In the genomic region with DNA sequence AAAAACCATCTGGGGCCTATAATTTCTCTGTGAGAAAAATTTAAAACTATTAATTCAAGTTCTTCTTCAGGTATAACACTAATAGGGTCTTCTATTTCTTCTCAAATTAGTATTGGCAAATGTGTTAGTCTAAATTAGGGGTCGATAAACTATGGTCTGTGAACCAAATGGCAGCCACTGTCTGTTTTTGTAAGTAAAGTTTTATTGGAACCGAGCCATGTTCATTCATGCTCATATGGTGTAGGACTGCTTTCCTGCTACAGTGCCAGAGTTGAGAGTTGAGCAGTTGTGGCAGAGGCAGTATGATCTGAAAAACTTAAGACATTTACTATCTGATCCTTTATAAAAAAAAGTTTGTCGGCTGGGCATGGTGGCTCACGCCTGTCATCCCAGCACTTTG, we compare ENCODE assay signal across 29 cellular contexts.
"Had no signal": no experiment of that assay in that cellular context is flagged by ENCODE, and none has a peak within 500 bp of the region (broad histone marks: within the 10 kb centered on the region; RNA-seq: fewer than 3 reads in every experiment).

No MANE protein-coding gene starts in this region.

- H3K9ac ChIP-seq: neural progenitor cell, parathyroid adenoma had no signal

- H3K4me1 ChIP-seq: neural progenitor cell, parathyroid adenoma, right lobe of liver, suprapubic skin, testis, tibial artery, transverse colon, upper lobe of right lung, uterus had no signal

- DNase-seq: natural killer cell; occipital lobe; ovary; posterior cingulate gyrus; psoas muscle; right cardiac atrium; right lobe of liver; sigmoid colon; small intestine; stimulated activated CD4-positive, alpha-beta T cell treated with anti-CD3 and anti-CD28 coated beads, Interleukin-15, amount 100 ng/mL, for 24 hours; stimulated activated CD4-positive, alpha-beta T cell treated with anti-CD3 and anti-CD28 coated beads, Interleukin-2, amount 100 ng/mL, for 24 hours; stimulated activated CD4-positive, alpha-beta T cell treated with anti-CD3 and anti-CD28 coated beads, Interleukin-2, amount 100 ng/mL, for 48 hours; stimulated activated CD4-positive, alpha-beta T cell treated with anti-CD3 and anti-CD28 coated beads, Interleukin-4, amount 100 ng/mL, for 24 hours; stimulated activated naive CD4-positive, alpha-beta T cell; stimulated activated naive CD8-positive, alpha-beta T cell treated with anti-CD3 and anti-CD28 coated beads, Interleukin-15, amount 100 ng/mL, for 72 hours; stimulated activated naive CD8-positive, alpha-beta T cell treated with anti-CD3 and anti-CD28 coated beads, Interleukin-15, Interleukin-2, amounts not matched to agents 100 U/mL and 50 U/mL, for 24 hours; substantia nigra; testis; tibial artery; transverse colon; upper lobe of right lung; uterus had no signal

- H2AFZ ChIP-seq: neural progenitor cell, parathyroid adenoma had no signal

- H3K9me3 ChIP-seq: ovary, psoas muscle, right lobe of liver, sigmoid colon, suprapubic skin, testis, tibial artery, transverse colon, upper lobe of right lung, uterus had no signal

- H3K4me2 ChIP-seq: neural progenitor cell had no signal

- H3K27ac Mint-ChIP-seq: natural killer cell; nephron; neural progenitor cell; progenitor cell of endocrine pancreas; stimulated activated effector memory CD8-positive, alpha-beta T cell treated with anti-CD3 and anti-CD28 coated beads, Interleukin-12 subunit alpha, Interleukin-12 subunit beta, amount 100 ng/mL, for 72 hours; stimulated activated naive CD8-positive, alpha-beta T cell treated with anti-CD3 and anti-CD28 coated beads, Interleukin-15, amount 100 ng/mL, for 72 hours; type B pancreatic cell had no signal

- H3K36me3 Mint-ChIP-seq: natural killer cell, neural progenitor cell, type B pancreatic cell had no signal

- FAIRE-seq: small intestine had no signal

- H3K4me1 Mint-ChIP-seq: nephron, neural progenitor cell had no signal

- H3K27me3 ChIP-seq: neural progenitor cell, ovary, right lobe of liver, sigmoid colon, suprapubic skin, testis, tibial artery, transverse colon, upper lobe of right lung, uterus had no signal

- H3K4me3 Mint-ChIP-seq: natural killer cell; nephron; neural progenitor cell; stimulated activated effector memory CD8-positive, alpha-beta T cell treated with anti-CD3 and anti-CD28 coated beads, Interleukin-12 subunit alpha, Interleukin-12 subunit beta, amount 100 ng/mL, for 72 hours; stimulated activated naive CD8-positive, alpha-beta T cell treated with anti-CD3 and anti-CD28 coated beads, Interleukin-15, amount 100 ng/mL, for 72 hours; type B pancreatic cell had no signal

- H3K79me2 ChIP-seq: parathyroid adenoma had no signal

- H3K27ac ChIP-seq: neural progenitor cell, ovary, parathyroid adenoma, psoas muscle, right lobe of liver, sigmoid colon, suprapubic skin, testis, tibial artery, transverse colon, upper lobe of right lung, uterus had no signal

- H3K4me3 ChIP-seq: neural progenitor cell, ovary, psoas muscle, right lobe of liver, sigmoid colon, suprapubic skin, testis, tibial artery, transverse colon, upper lobe of right lung, uterus had no signal

- H3K36me3 ChIP-seq: neural progenitor cell, ovary, right lobe of liver, sigmoid colon, suprapubic skin, tibial artery, transverse colon, upper lobe of right lung, uterus had no signal

- H3K27me3 Mint-ChIP-seq: progenitor cell of endocrine pancreas, type B pancreatic cell had no signal

- H3K9me3 Mint-ChIP-seq: natural killer cell; nephron; neural progenitor cell; stimulated activated effector memory CD8-positive, alpha-beta T cell treated with anti-CD3 and anti-CD28 coated beads, Interleukin-12 subunit alpha, Interleukin-12 subunit beta, amount 100 ng/mL, for 72 hours; stimulated activated naive CD8-positive, alpha-beta T cell treated with anti-CD3 and anti-CD28 coated beads, Interleukin-15, amount 100 ng/mL, for 72 hours; type B pancreatic cell had no signal

- ATAC-seq: natural killer cell; psoas muscle; right cardiac atrium; right lobe of liver; stimulated activated effector memory CD8-positive, alpha-beta T cell treated with anti-CD3 and anti-CD28 coated beads, Interleukin-12 subunit alpha, Interleukin-12 subunit beta, amount 100 ng/mL, for 72 hours; stimulated activated naive CD8-positive, alpha-beta T cell treated with anti-CD3 and anti-CD28 coated beads, Interleukin-15, amount 100 ng/mL, for 72 hours; stimulated activated naive CD8-positive, alpha-beta T cell treated with anti-CD3 and anti-CD28 coated beads, Interleukin-15, Interleukin-2, amounts not matched to agents 100 U/mL and 50 U/mL, for 24 hours; upper lobe of right lung had no signal
